ENCODE assay signal across 1 cellular context in the genomic region with DNA sequence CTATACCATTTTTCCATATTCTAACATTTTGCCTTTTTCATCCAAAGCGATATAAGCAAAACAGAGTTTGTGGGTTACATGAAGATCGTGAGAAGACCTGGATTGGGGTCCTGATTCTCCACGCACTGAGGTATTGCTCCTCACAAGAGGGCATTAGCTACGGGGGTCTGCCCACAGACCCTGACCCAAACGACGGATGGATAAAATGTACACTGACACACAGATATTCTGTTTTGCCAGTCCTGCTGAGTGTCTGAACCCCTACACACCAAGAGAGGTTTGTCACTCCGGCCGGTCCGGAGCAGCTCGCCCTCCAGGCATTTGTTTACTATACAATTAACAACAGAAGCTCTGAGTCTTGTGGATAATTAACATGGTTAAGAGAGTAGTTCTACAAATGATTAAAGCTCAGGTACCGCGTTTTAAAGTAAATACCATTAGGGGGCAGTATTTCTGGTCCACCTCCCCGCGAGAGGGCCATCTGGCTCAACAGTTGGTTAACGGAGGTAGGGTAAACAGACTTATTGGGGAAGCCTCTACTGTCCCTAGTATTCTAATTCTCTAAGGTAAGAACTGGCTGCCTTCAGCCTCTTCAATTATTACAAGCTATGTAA.
TF ChIP-seq lines count a peak whose summit lies in the region.

No MANE protein-coding gene starts in this region.

TF ChIP-seq in endothelial cell of umbilical vein, 7 proteins besides CTCF, POLR2A, EP300 and RAD21:
- TF ChIP-seq POLR2AphosphoS5 (IDR thresholded peaks at IDR 0.05; ENCODE audit: insufficient read depth, low read depth, low read length) (no peak), GATA2 (IDR thresholded peaks at IDR 0.05; ENCODE audit: insufficient read depth, insufficient read length, low read depth, low read length) (no peak), MYC (IDR thresholded peaks at IDR 0.05; ENCODE audit: low read depth, low read length) (no peak), EZH2 (IDR thresholded peaks at IDR 0.05; ENCODE audit: borderline replicate concordance, low read depth, low read length, severe bottlenecking) (no peak)
- TF ChIP-seq, protein P1, sequence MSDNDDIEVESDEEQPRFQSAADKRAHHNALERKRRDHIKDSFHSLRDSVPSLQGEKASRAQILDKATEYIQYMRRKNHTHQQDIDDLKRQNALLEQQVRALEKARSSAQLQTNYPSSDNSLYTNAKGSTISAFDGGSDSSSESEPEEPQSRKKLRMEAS (IDR thresholded peaks at IDR 0.05; ENCODE audit: insufficient read depth, insufficient read length): no peak
